In genomic region chr10:72218756-72219155, GRCh38 we compare ENCODE assay signal across 8 cellular contexts. TPM values are rescaled to one million over a fixed set of nuclear protein-coding genes. Genes with fewer than 3 reads are reported as not detected.
DNase-seq lines count a peak whose midpoint lies in the region; ATAC-seq and TF ChIP-seq lines count a peak whose summit lies in the region.

No MANE protein-coding gene starts in this region.

- peak overlapping the region; percentile 1 to 66 (median 23) for H3K9ac ChIP-seq in skeletal muscle tissue (ENCODE audit: low read depth in 1 of 3, low read length in 3 of 3)
- H3K9ac ChIP-seq in PC-3 (ENCODE audit: low read length) = no peak overlapping the region

- intact Hi-C loops in Calu3 (cut with micrococcal nuclease; ENCODE audit: unreplicated experiment) (loop anchor here (10.0 kb wide), 1 partner anchor 324 kb away; no protein-coding TSS in a partner anchor), esophagus squamous epithelium (cut with DNase I) (no loop called here), PC-3 (cut with micrococcal nuclease) (no loop called here)

- peaks cover 55% of the 10 kb centered on the region for H3K79me2 ChIP-seq in PC-3 (ENCODE audit: low read length)

- no peak for ATAC-seq in RWPE2 (ENCODE audit: low read depth)
- no peak for ATAC-seq in HG03280 (IDR thresholded peaks at IDR 0.05; ENCODE audit: unreplicated experiment)
- no peak for ATAC-seq in GM18858 (IDR thresholded peaks at IDR 0.05; ENCODE audit: unreplicated experiment)
- ATAC-seq in PC-3 = no peak

- H3K9me3 Mint-ChIP-seq in Calu3 (ENCODE audit: low read depth, unreplicated experiment) = no peaks in the 10 kb centered on the region

- H3K27ac Mint-ChIP-seq in Calu3 (ENCODE audit: unreplicated experiment) = peak overlapping the region; percentile 6

- no peak overlapping the region for H2AFZ ChIP-seq in PC-3 (ENCODE audit: low read length)

- BruUV-seq in Calu3 (replicated peaks; lab: Mats Ljungman, UMichigan) (no TSS peak), PC-3 (replicated peaks; lab: Mats Ljungman, UMichigan) (no TSS peak)

- peaks cover 67% of the 10 kb centered on the region for H3K36me3 Mint-ChIP-seq in Calu3 (ENCODE audit: insufficient read depth, unreplicated experiment)

- H3K4me2 ChIP-seq in PC-3 (ENCODE audit: low read length) = no peak overlapping the region

- H3K9me3 ChIP-seq in RWPE2 (ENCODE audit: severe bottlenecking) (no peaks in the 10 kb centered on the region), esophagus squamous epithelium (no peaks in the 10 kb centered on the region), skeletal muscle tissue (ENCODE audit: control insufficient read depth in 3 of 3, low read length in 3 of 3) (no peaks in the 10 kb centered on the region), PC-3 (ENCODE audit: low read length) (no peaks in the 10 kb centered on the region)

- WGBS in esophagus squamous epithelium, 2 donors = 34 to 45% methylated on average over 3 of the region's 3 CpGs

- H3K27me3 Mint-ChIP-seq in Calu3 (ENCODE audit: unreplicated experiment) = no peaks in the 10 kb centered on the region

- no peaks in the 10 kb centered on the region for H3K9me2 ChIP-seq in PC-3 (replicated peaks; ENCODE audit: low read length)

- no peaks in the 10 kb centered on the region for H3F3A ChIP-seq in PC-3 (ENCODE audit: low read length, unreplicated experiment)

- H3K4me3 Mint-ChIP-seq in Calu3 (ENCODE audit: low read depth, unreplicated experiment) = peak overlapping the region; percentile 97

- POLR2A ChIA-PET in PC-3 (lab: Charles Lee; ENCODE audit: unreplicated experiment) = no interaction called here

- TF ChIP-seq POLR2A in esophagus squamous epithelium (IDR thresholded peaks at IDR 0.05) = no peak

- H3K4me3 ChIP-seq in RWPE2 (ENCODE audit: severe bottlenecking) (no peak overlapping the region), esophagus squamous epithelium (peak overlapping the region in 1 of 4 donors; percentile 40), skeletal muscle tissue (ENCODE audit: low read length in 3 of 3) (peak overlapping the region in 1 of 3 donors; percentile 55), PC-3 (ENCODE audit: low read length) (no peak overlapping the region)

- H3K27me3 ChIP-seq in RWPE2 (ENCODE audit: insufficient read depth, poor library complexity, severe bottlenecking) (no peaks in the 10 kb centered on the region), esophagus squamous epithelium (no peaks in the 10 kb centered on the region), skeletal muscle tissue (ENCODE audit: control insufficient read depth in 3 of 3, insufficient read depth in 3 of 3, low read length in 3 of 3) (no peaks in the 10 kb centered on the region), PC-3 (ENCODE audit: low read length) (no peaks in the 10 kb centered on the region)

- no peak for DNase-seq in Calu3
- no peak for DNase-seq in RWPE2 (ENCODE audit: low spot score)
- no peak for DNase-seq in esophagus squamous epithelium (lab: John Stamatoyannopoulos, UW)
- no peak for DNase-seq in GM19238 (ENCODE audit: insufficient read length, low spot score)
- no peak for DNase-seq in PC-3

- H3K4me1 Mint-ChIP-seq in Calu3 (ENCODE audit: low read depth, unreplicated experiment) = peaks cover 31% of the 10 kb centered on the region

- no peaks in the 10 kb centered on the region for H4K20me1 ChIP-seq in PC-3 (ENCODE audit: low read length)

- peak overlapping the region; percentile 32 for H3K27ac ChIP-seq in RWPE2 (ENCODE audit: poor library complexity, severe bottlenecking)
- peak overlapping the region; percentile 26 to 99 (median 91) for H3K27ac ChIP-seq in esophagus squamous epithelium
- peak overlapping the region; percentile 42 for H3K27ac ChIP-seq in skeletal muscle tissue (ENCODE audit: low read depth, low read length)
- no peak overlapping the region for H3K27ac ChIP-seq in PC-3 (ENCODE audit: low read length)

- H3K4me1 ChIP-seq in RWPE2 (ENCODE audit: insufficient read depth, poor library complexity, severe bottlenecking) = peaks cover 15% of the 10 kb centered on the region
- peaks cover 18 to 69% (median 43%) of the 10 kb centered on the region in 3 donors for H3K4me1 ChIP-seq in esophagus squamous epithelium
- H3K4me1 ChIP-seq in skeletal muscle tissue (ENCODE audit: control insufficient read depth in 3 of 3, insufficient read depth in 3 of 3, low read length in 3 of 3) = peaks cover 36 to 43% (median 42%) of the 10 kb centered on the region in 3 donors
- peaks cover 15% of the 10 kb centered on the region; the same call in 1 of the 2 replicates for H3K4me1 ChIP-seq in PC-3 (ENCODE audit: insufficient read depth, low read length)

- CTCF ChIA-PET in Calu3 (lab: Charles Lee) (interaction anchor here (0.8 to 1.5 kb wide), 3 partner anchors 20 to 170 kb away, joined by 3 to 4 read pairs (median 3); no protein-coding TSS in a partner anchor), PC-3 (lab: Charles Lee) (no interaction called here)

- no peak for TF ChIP-seq CTCF in Calu3 (IDR thresholded peaks at IDR 0.05; ENCODE audit: unreplicated experiment)
- no peak for TF ChIP-seq CTCF in RWPE2 (IDR thresholded peaks at IDR 0.05; ENCODE audit: poor library complexity, severe bottlenecking)
- no peak for TF ChIP-seq CTCF in esophagus squamous epithelium (IDR thresholded peaks at IDR 0.05)
- TF ChIP-seq CTCF in PC-3 (conservative IDR thresholded peaks at IDR 0.05; ENCODE audit: low read depth, low read length) = no peak

- H3K36me3 ChIP-seq in RWPE2 (ENCODE audit: low read depth) (peaks cover 39% of the 10 kb centered on the region), esophagus squamous epithelium (peaks cover 0 to 33% (median 5%) of the 10 kb centered on the region in 3 donors), skeletal muscle tissue (ENCODE audit: control insufficient read depth in 3 of 3, insufficient read depth in 3 of 3, low read length in 3 of 3) (peaks cover 0 to 3% (median 3%) of the 10 kb centered on the region in 3 donors), PC-3 (ENCODE audit: low read depth, low read length) (peaks cover under 1% of the 10 kb centered on the region; the same call in 1 of the 2 replicates)

RNA-seq across cellular contexts. Expression of gene ASCC1, which starts 2.7 kb away (rescaled TPM):
- total RNA-seq in Calu3 (2022) = 51.3 and 59.3 TPM in 2 replicates
- total RNA-seq in esophagus squamous epithelium = 10 to 100 TPM; 18.7 to 28.4 (median 24.7) TPM
- 21.4 TPM for total RNA-seq in skeletal muscle tissue
- 15.7 and 24.3 TPM in 2 replicates for total RNA-seq in PC-3 (2014; rRNA removed)

RNA-seq across cellular contexts. Expression of gene ANAPC16, which starts 2.9 kb away (rescaled TPM):
- total RNA-seq in Calu3 (2022) (118 and 119 TPM in 2 replicates), esophagus squamous epithelium (100 to 1,000 TPM in 1 of 4 donors, 10 to 100 TPM in 3; 34.2 to 104 (median 58.1) TPM), skeletal muscle tissue (58.5 TPM), PC-3 (2014; rRNA removed) (19.2 and 23.9 TPM in 2 replicates)

RNA-seq across cellular contexts. Expression of gene DDIT4, which starts 55.0 kb away (rescaled TPM):
- total RNA-seq in Calu3 (2022) (294 and 326 TPM in 2 replicates), esophagus squamous epithelium (100 to 1,000 TPM in 3 of 4 donors, 10 to 100 TPM in 1; 49.4 to 384 (median 138) TPM), skeletal muscle tissue (87.2 TPM), PC-3 (2014; rRNA removed) (68.9 and 94.2 TPM in 2 replicates)
